17 cellular contexts compared by ENCODE assay signal in the genomic region with DNA sequence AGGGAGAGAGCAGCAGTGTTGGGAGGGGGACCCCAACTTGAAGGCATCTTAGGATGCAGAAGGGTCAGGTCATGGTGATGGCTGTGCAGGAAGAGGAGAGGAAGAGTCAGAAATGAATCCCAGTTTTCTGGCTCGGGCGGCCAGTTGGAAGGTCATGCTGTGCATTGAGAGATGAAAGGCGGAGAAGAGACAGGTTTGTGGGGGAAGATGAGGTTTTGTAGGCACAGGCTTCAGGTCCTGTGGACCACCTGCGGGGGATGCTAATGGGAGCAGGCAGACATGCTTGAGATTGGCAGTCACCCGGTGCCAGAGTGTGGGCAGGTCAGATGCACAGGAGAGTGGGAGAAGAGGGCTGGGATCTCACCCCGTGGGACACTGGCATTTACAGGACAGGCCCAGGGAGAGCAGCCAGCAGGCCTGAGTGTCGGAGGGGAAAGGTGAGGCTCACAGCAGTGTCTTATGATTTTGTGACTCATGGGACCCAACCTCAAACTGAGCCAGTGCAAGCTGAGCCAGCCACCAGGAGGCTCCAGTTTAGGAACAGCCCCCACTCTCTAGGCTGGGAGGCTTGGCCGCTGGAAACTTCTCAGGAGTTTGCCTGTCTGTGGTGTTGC. TPM values are rescaled to one million over a fixed set of nuclear protein-coding genes. Genes with fewer than 3 reads are reported as not detected.
DNase-seq lines count a peak whose midpoint lies in the region; ATAC-seq, FAIRE-seq and TF ChIP-seq lines count a peak whose summit lies in the region.
"Had no signal": no experiment of that assay in that cellular context is flagged by ENCODE, and none has a peak within 500 bp of the region (broad histone marks: within the 10 kb centered on the region; RNA-seq: fewer than 3 reads in every experiment).

No MANE protein-coding gene starts in this region.

- H3K9me3 Mint-ChIP-seq in H9: no peaks in the 10 kb centered on the region
- H3K9me3 Mint-ChIP-seq in chondrocyte (ENCODE audit: low read depth): no peaks in the 10 kb centered on the region
- H3K9me3 Mint-ChIP-seq: activated T-helper 2 cell treated with anti-CD3 and anti-CD28 coated beads, Interferon-gamma antibody, Interleukin-2, Interleukin-4, amounts not matched to agents 10 μg/mL and 5 μg/mL and 100 μg/mL, durations not matched to agents 14 hours and 24 hours and 36 hours had no signal

- no peaks in the 10 kb centered on the region for H4K20me1 ChIP-seq in H9 (ENCODE audit: control insufficient read depth, insufficient read depth, insufficient read length)
- peaks cover 54% of the 10 kb centered on the region for H4K20me1 ChIP-seq in smooth muscle cell (ENCODE audit: low read depth)
- H4K20me1 ChIP-seq: BLaER1 had no signal

- no peak overlapping the region for H3K23ac ChIP-seq in H9 (ENCODE audit: insufficient read length, low read depth, low read length)

- H3K23me2 ChIP-seq in H9 (ENCODE audit: insufficient read length, low read depth, low read length, poor library complexity, severe bottlenecking): no peaks in the 10 kb centered on the region

- CTCF ChIA-PET in A549 (lab: Yijun Ruan, JAX): interaction anchor here (1.5 kb wide), 1 partner anchor 50 kb away, joined by 4 read pairs; no protein-coding TSS in a partner anchor

- no peak for TF ChIP-seq POLR2A in A549 (IDR thresholded peaks at IDR 0.05; ENCODE audit: low read length)

- H3K27ac ChIP-seq in A549 (no peak overlapping the region), H9 (ENCODE audit: insufficient read length, low read depth, low read length) (no peak overlapping the region), smooth muscle cell (ENCODE audit: low read depth) (no peak overlapping the region), coronary artery (no peak overlapping the region)
- H3K27ac ChIP-seq: BLaER1, tibial nerve had no signal

- no peak overlapping the region for H3T11ph ChIP-seq in H9 (ENCODE audit: low read length)

- POLR2A ChIA-PET in A549 (lab: Yijun Ruan, JAX): no interaction called here

- H2BK15ac ChIP-seq in H9 (ENCODE audit: low read depth, low read length): no peak overlapping the region

- no peak overlapping the region for H3K4me3 Mint-ChIP-seq in H9
- no peak overlapping the region for H3K4me3 Mint-ChIP-seq in chondrocyte (ENCODE audit: unreplicated experiment)

- H3K4me1 ChIP-seq in A549 (no peaks in the 10 kb centered on the region), H9 (ENCODE audit: insufficient read depth, low read length) (peaks cover 8% of the 10 kb centered on the region; the same call in 1 of the 2 replicates), smooth muscle cell (ENCODE audit: low read depth) (no peaks in the 10 kb centered on the region)

- no peak overlapping the region for H3K18ac ChIP-seq in H9 (ENCODE audit: insufficient read length, low read depth, low read length)

- no peak overlapping the region for H3K4ac ChIP-seq in H9 (ENCODE audit: low read depth, low read length)

- H3K27ac Mint-ChIP-seq in H9 (peak overlapping the region in 2 of 3 experiments; percentile 9 to 35; a peak in 3 of 7 replicates), chondrocyte (ENCODE audit: unreplicated experiment) (peak overlapping the region; percentile 42)
- H3K27ac Mint-ChIP-seq: activated T-helper 2 cell treated with anti-CD3 and anti-CD28 coated beads, Interferon-gamma antibody, Interleukin-2, Interleukin-4, amounts not matched to agents 10 μg/mL and 5 μg/mL and 100 μg/mL, durations not matched to agents 14 hours and 24 hours and 36 hours had no signal

- H4K8ac ChIP-seq in H9 (replicated peaks; ENCODE audit: insufficient read length, low read depth, low read length): no peak overlapping the region

- H3K79me2 ChIP-seq in H9 (ENCODE audit: insufficient read depth, low read length) (no peaks in the 10 kb centered on the region; the same call in 1 of the 2 replicates), smooth muscle cell (ENCODE audit: low read depth) (no peaks in the 10 kb centered on the region)

- no peak for TF ChIP-seq EP300 in A549 (IDR thresholded peaks at IDR 0.05)

- DNase-seq in A549 (ENCODE audit: low read depth in 1 of 2, low spot score in 1 of 2): no peak
- no peak for DNase-seq in H9
- no peak for DNase-seq in chondrocyte (ENCODE audit: low spot score)
- peak; percentile 76 for DNase-seq in islet precursor cell
- no peak for DNase-seq in smooth muscle cell (lab: John Stamatoyannopoulos, UW; ENCODE audit: unreplicated experiment)
- no peak for DNase-seq in NOMO-1 (lab: John Stamatoyannopoulos, UW; ENCODE audit: unreplicated experiment in 2 of 2)
- DNase-seq in coronary artery (ENCODE audit: low spot score): no peak
- DNase-seq: activated CD4-positive, CD25-positive, alpha-beta regulatory T cell treated with anti-CD3 and anti-CD28 coated beads, Interleukin-2, amount 50 U/mL, for 72 hours; dorsolateral prefrontal cortex; midbrain; NCI-H1105 treated with DMSO at 0.1 percent for 48 hours; NCI-H748 treated with DMSO at 0.1 percent for 48 hours had no signal

- no peak overlapping the region for H2BK20ac ChIP-seq in H9 (ENCODE audit: low read depth, low read length, poor library complexity, severe bottlenecking)

- no peak overlapping the region for H4K91ac ChIP-seq in H9 (ENCODE audit: insufficient read length, low read depth, low read length)

- FAIRE-seq in A549 (lab: Jason Lieb, UNC): no peak

- ATAC-seq in A549: peak; percentile 56 to 69; a peak in 5 of 6 replicates
- ATAC-seq in GM19467 (IDR thresholded peaks at IDR 0.05; ENCODE audit: unreplicated experiment): no peak
- ATAC-seq: SK-N-SH treated with all-trans-retinoic acid at 6 μM for 48 hours had no signal

- no peak overlapping the region for H2BK12ac ChIP-seq in H9 (ENCODE audit: insufficient read length, low read depth, low read length)

- H2AK5ac ChIP-seq in H9 (ENCODE audit: insufficient read length, low read length): no peak overlapping the region

- H3K4me2 ChIP-seq in A549 (no peak overlapping the region), H9 (ENCODE audit: insufficient read depth, insufficient read length, low read length) (no peak overlapping the region), smooth muscle cell (no peak overlapping the region)
- H3K4me2 ChIP-seq: BLaER1 had no signal

- H3K4me3 ChIP-seq in A549 (no peak overlapping the region), smooth muscle cell (no peak overlapping the region), coronary artery (no peak overlapping the region)
- H3K4me3 ChIP-seq: BLaER1, tibial nerve had no signal

- H3K27me3 Mint-ChIP-seq in H9 (ENCODE audit: low read depth) (no peaks in the 10 kb centered on the region), chondrocyte (ENCODE audit: low read depth) (no peaks in the 10 kb centered on the region)

- H2AFZ ChIP-seq in H9 (ENCODE audit: low read length) (no peak overlapping the region), smooth muscle cell (ENCODE audit: low read depth) (no peak overlapping the region)

- no peak overlapping the region for H2BK5ac ChIP-seq in H9 (ENCODE audit: insufficient read length, low read length)

- no peaks in the 10 kb centered on the region for H3K9me3 ChIP-seq in A549
- no peaks in the 10 kb centered on the region for H3K9me3 ChIP-seq in H9 (ENCODE audit: control insufficient read depth, low read depth, low read length)
- H3K9me3 ChIP-seq in smooth muscle cell (replicated peaks; ENCODE audit: low read depth): no peaks in the 10 kb centered on the region
- H3K9me3 ChIP-seq: tibial nerve had no signal

- H2BK120ac ChIP-seq in H9 (ENCODE audit: low read depth, low read length, poor library complexity, severe bottlenecking): no peak overlapping the region

- H3K4me1 Mint-ChIP-seq in H9 (peaks cover 26 to 34% of the 10 kb centered on the region in 2 experiments), chondrocyte (ENCODE audit: low read depth) (peaks cover 12% of the 10 kb centered on the region)

- WGBS in A549 (ENCODE audit: missing lambda C conversion rate): 92% methylated on average over 8 of the region's 8 CpGs
- WGBS in H9 (ENCODE audit: extremely low coverage, insufficient read length, low lambda C conversion rate): no CpG with 5 or more reads among the region's 8 CpGs
- WGBS in smooth muscle cell (ENCODE audit: low lambda C conversion rate): 94% methylated on average over 8 of the region's 8 CpGs

- no peaks in the 10 kb centered on the region for H3K36me3 ChIP-seq in smooth muscle cell (ENCODE audit: low read depth)
- H3K36me3 ChIP-seq: BLaER1 had no signal

- no peak overlapping the region for H3K14ac ChIP-seq in H9 (ENCODE audit: insufficient read depth, low read length)

- H3K36me3 Mint-ChIP-seq in H9 (ENCODE audit: insufficient read depth in 1 of 3, low read depth in 3 of 3): no peaks in the 10 kb centered on the region
- H3K36me3 Mint-ChIP-seq in chondrocyte (ENCODE audit: low read depth): no peaks in the 10 kb centered on the region

- H3K56ac ChIP-seq in H9 (ENCODE audit: insufficient read length, low read depth, low read length): no peak overlapping the region

- no peaks in the 10 kb centered on the region for H3K79me1 ChIP-seq in H9 (ENCODE audit: insufficient read depth, low read depth, low read length, poor library complexity, severe bottlenecking)

- H4K5ac ChIP-seq in H9 (ENCODE audit: insufficient read length, low read depth, low read length): no peak overlapping the region

- no peaks in the 10 kb centered on the region for H3F3A ChIP-seq in smooth muscle cell (ENCODE audit: low read depth)

- no peak for TF ChIP-seq CTCF in A549 (IDR thresholded peaks at IDR 0.05)
- TF ChIP-seq CTCF in H9 (conservative IDR thresholded peaks at IDR 0.05): peak; percentile 55; the same call in 2 of the 3 replicates
- TF ChIP-seq CTCF in chondrocyte (IDR thresholded peaks at IDR 0.05): peak; percentile 14
- TF ChIP-seq CTCF in smooth muscle cell (IDR thresholded peaks at IDR 0.05; ENCODE audit: borderline replicate concordance, insufficient read depth, poor library complexity, severe bottlenecking): no peak
- no peak for TF ChIP-seq CTCF in coronary artery (IDR thresholded peaks at IDR 0.05)

- no peak for TF ChIP-seq RAD21 in A549 (conservative IDR thresholded peaks at IDR 0.05 in 1 of 2, IDR thresholded peaks at IDR 0.05 in 1 of 2)

- no peak overlapping the region for H3K9ac ChIP-seq in H9 (ENCODE audit: extremely low read depth, insufficient read length, low read length)
- no peak overlapping the region for H3K9ac ChIP-seq in smooth muscle cell (ENCODE audit: low read depth)
- H3K9ac ChIP-seq: BLaER1 had no signal

- H3K27me3 ChIP-seq in H9 (ENCODE audit: insufficient read depth, low read length) (no peaks in the 10 kb centered on the region), smooth muscle cell (ENCODE audit: low read depth) (no peaks in the 10 kb centered on the region)
- H3K27me3 ChIP-seq: BLaER1, dorsolateral prefrontal cortex, tibial nerve had no signal

TF ChIP-seq in A549, 52 proteins besides CTCF, POLR2A, EP300 and RAD21 (continues in another document):
- no peak for TF ChIP-seq HOXB13 (CRISPR knock-in tag; IDR thresholded peaks at IDR 0.05; ENCODE audit: low read depth)

RNA-seq across cellular contexts. Expression of a gene that starts 17.5 kb away (rescaled TPM):
- polyA plus RNA-seq in A549 (2011; rRNA removed) (13.3 and 20.4 TPM in 2 replicates), A549 (2017; fragmentation: RNase III; extraction: RNeasy Plus Mini Kit Qiagen cat#74134 plus additional on column Dnase treatment) (16.1 to 22.6 TPM (median 19.8 TPM) in 3 replicates), smooth muscle cell (22.8 and 26.7 TPM in 2 replicates)
- 12.7 and 14.5 TPM in 2 replicates for polyA plus RNA-seq in A549 (2012; cell fraction: cytosol; rRNA removed)
- polyA plus RNA-seq in A549 (2012; cell fraction: nucleus; rRNA removed): 16.5 and 22.0 TPM in 2 replicates
- 22.3 and 22.9 TPM in 2 replicates for polyA minus RNA-seq in A549 (2011; rRNA and poly(A)+ RNA removed)
- total RNA-seq in H9 (2021) (22.1 and 22.3 TPM in 2 replicates), chondrocyte (40.7 to 45.3 TPM (median 41.6 TPM) in 3 replicates), smooth muscle cell (22.4 and 39.5 TPM in 2 replicates)

Comparison
In these comparisons a context has a peak if more than half of its experiments do, and no peak if none do; other contexts are left out.
1. CTCF ChIP-seq: peak in H9 (single experiment) and chondrocyte (single experiment); none in A549 (single experiment), smooth muscle cell (single experiment) and coronary artery (single experiment).